18 cellular contexts compared by ENCODE assay signal in the genomic region with DNA sequence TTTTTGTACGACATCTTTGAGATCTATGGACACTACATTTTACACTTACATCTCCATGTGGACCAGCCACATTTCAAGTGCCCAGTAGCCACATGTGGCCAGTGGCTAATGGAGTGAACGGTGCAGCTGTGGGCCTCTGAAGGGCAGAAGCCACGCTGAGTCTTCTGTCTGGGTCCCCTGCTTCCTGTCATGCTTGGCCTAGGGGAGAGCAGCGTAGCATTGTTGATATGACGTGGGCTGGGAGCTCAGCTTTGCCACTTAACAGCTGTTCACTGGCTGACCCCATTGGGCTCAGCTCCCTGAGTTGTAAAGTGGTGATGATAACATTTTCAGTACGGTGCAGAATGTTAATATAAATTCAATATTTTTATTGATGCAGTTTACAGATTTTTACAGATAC. TPM values are rescaled to one million over a fixed set of nuclear protein-coding genes. Genes with fewer than 3 reads are reported as not detected.
DNase-seq lines count a peak whose midpoint lies in the region; ATAC-seq and TF ChIP-seq lines count a peak whose summit lies in the region.
"Had no signal": no experiment of that assay in that cellular context is flagged by ENCODE, and none has a peak within 500 bp of the region (broad histone marks: within the 10 kb centered on the region; RNA-seq: fewer than 3 reads in every experiment).

No MANE protein-coding gene starts in this region.

- H2AK9ac ChIP-seq in IMR-90 (replicated peaks; ENCODE audit: low read depth, low read length, poor library complexity), result no peak overlapping the region

- CTCF ChIA-PET in IMR-90 (lab: Yijun Ruan, JAX), result no interaction called here

- H3K4me3 ChIP-seq in IMR-90 (ENCODE audit: insufficient read depth, low read depth, low read length) (no peak overlapping the region), stomach (no peak overlapping the region), prostate gland (no peak overlapping the region)

- intact Hi-C loops in IMR-90 (cut with micrococcal nuclease), result no loop called here
- intact Hi-C loops in cardiac septum (cut with DNase I), result loop anchor here (5.0 kb wide), 1 partner anchor 116 kb away; no protein-coding TSS in a partner anchor
- intact Hi-C loops in stomach (cut with DNase I; ENCODE audit: low total_unique reads), result no loop called here
- intact Hi-C loops in prostate gland (cut with DNase I), result no loop called here

- DNase-seq in IMR-90 (peak; percentile 25), cardiac septum (ENCODE audit: low spot score) (peak; percentile 53), mesenteric fat pad (ENCODE audit: low spot score) (peak; percentile 41), stomach (peak; percentile 21), immature natural killer cell (no peak), prostate gland (ENCODE audit: low spot score) (no peak), NCI-H2107 (lab: John Stamatoyannopoulos, UW) (no peak), SKM-1 (lab: John Stamatoyannopoulos, UW; ENCODE audit: unreplicated experiment) (no peak)
- DNase-seq: AML-193, COR-L47, EL, HFFc6, KBM-7, NCI-H1048, NCI-H1436 treated with DMSO at 0.1 percent for 48 hours, NCI-H2029 treated with DMSO at 0.1 percent for 48 hours, NCI-H748 treated with DMSO at 0.1 percent for 48 hours had no signal

- no peak overlapping the region for H3K23ac ChIP-seq in IMR-90 (ENCODE audit: low read depth, low read length)

- no peak for TF ChIP-seq RAD21 in IMR-90 (IDR thresholded peaks at IDR 0.05; ENCODE audit: low read length)

- no peak overlapping the region for H2BK5ac ChIP-seq in IMR-90 (ENCODE audit: low read depth, low read length, poor library complexity, severe bottlenecking)

- H3K27me3 ChIP-seq in IMR-90 (ENCODE audit: control insufficient read depth, insufficient read depth, low read length) (peaks cover 2% of the 10 kb centered on the region; the same call in 1 of the 2 replicates), stomach (peaks cover 0 to 23% (median 19%) of the 10 kb centered on the region in 3 donors), prostate gland (replicated peaks; ENCODE audit: insufficient read depth) (peaks cover 4% of the 10 kb centered on the region)

- in situ Hi-C loops in IMR-90 (cut with MboI; ENCODE audit: low sequenced_read_pairs), result no loop called here

- H3K4ac ChIP-seq in IMR-90 (ENCODE audit: low read depth, low read length), result no peak overlapping the region

- peaks cover 8 to 12% (median 12%) of the 10 kb centered on the region in 3 donors for H3K27me3 Mint-ChIP-seq in immature natural killer cell (ENCODE audit: low read depth in 3 of 3)

- dilution Hi-C loops in IMR-90 (cut with HindIII; ENCODE audit: low sequenced_read_pairs, unreplicated experiment), result no loop called here

- TF ChIP-seq EP300 in stomach (IDR thresholded peaks at IDR 0.05), result no peak

- no peak overlapping the region for H4K8ac ChIP-seq in IMR-90 (ENCODE audit: low read depth in 2 of 2, low read length in 2 of 2)

- H3K36me3 ChIP-seq in IMR-90 (ENCODE audit: control insufficient read depth, insufficient read depth, low read length) (peaks cover 11% of the 10 kb centered on the region; the same call in 1 of the 2 replicates), stomach (peaks cover 0 to 18% (median 12%) of the 10 kb centered on the region in 4 donors), prostate gland (no peaks in the 10 kb centered on the region)

- TF ChIP-seq POLR2A in IMR-90 (IDR thresholded peaks at IDR 0.05; ENCODE audit: low read depth, low read length), result no peak
- TF ChIP-seq POLR2A in stomach (IDR thresholded peaks at IDR 0.05), result no peak
- no peak for TF ChIP-seq POLR2A in prostate gland (IDR thresholded peaks at IDR 0.05)

- no peak overlapping the region for H3K9ac ChIP-seq in IMR-90 (ENCODE audit: low read depth, low read length)

- H2AK5ac ChIP-seq in IMR-90 (ENCODE audit: low read depth, low read length), result no peak overlapping the region

- H3K4me1 Mint-ChIP-seq in immature natural killer cell, result peaks cover 0 to 6% of the 10 kb centered on the region in 2 donors

- H3K27ac Mint-ChIP-seq in immature natural killer cell, result no peak overlapping the region
- H3K27ac Mint-ChIP-seq: HFFc6 had no signal

- H3K27ac ChIP-seq in IMR-90 (ENCODE audit: insufficient read depth, low read length) (no peak overlapping the region), stomach (peak overlapping the region in 1 of 5 donors; percentile 55), prostate gland (no peak overlapping the region)

- H2BK15ac ChIP-seq in IMR-90 (ENCODE audit: low read depth, low read length), result no peak overlapping the region

- H3K4me3 Mint-ChIP-seq in immature natural killer cell, result no peak overlapping the region
- H3K4me3 Mint-ChIP-seq: HFFc6 had no signal

- H4K5ac ChIP-seq in IMR-90 (ENCODE audit: low read depth, low read length), result no peak overlapping the region

- TF ChIP-seq CTCF in IMR-90 (conservative IDR thresholded peaks at IDR 0.05; ENCODE audit: low read depth, low read length) (no peak), stomach (IDR thresholded peaks at IDR 0.05) (no peak), prostate gland (IDR thresholded peaks at IDR 0.05) (no peak)

- H3K18ac ChIP-seq in IMR-90 (ENCODE audit: low read depth, low read length), result no peak overlapping the region

- H3K36me3 Mint-ChIP-seq in immature natural killer cell, result no peaks in the 10 kb centered on the region

- H3K4me2 ChIP-seq in IMR-90 (ENCODE audit: low read depth, low read length), result no peak overlapping the region

- H2BK120ac ChIP-seq in IMR-90 (ENCODE audit: low read depth, low read length), result no peak overlapping the region

- H3K14ac ChIP-seq in IMR-90 (replicated peaks; ENCODE audit: low read depth, low read length), result no peak overlapping the region

- no peak overlapping the region for H2BK20ac ChIP-seq in IMR-90 (ENCODE audit: low read depth, low read length)

- H3K9me1 ChIP-seq in IMR-90 (ENCODE audit: insufficient read depth, low read length), result peaks cover 4% of the 10 kb centered on the region; the same call in 1 of the 2 replicates

- BruUV-seq in IMR-90 (replicated peaks; lab: Mats Ljungman, UMichigan), result no TSS peak

- no peak overlapping the region for H4K91ac ChIP-seq in IMR-90 (ENCODE audit: insufficient read depth, low read depth, low read length)

- peaks cover 5% of the 10 kb centered on the region for H3K4me1 ChIP-seq in IMR-90 (ENCODE audit: control insufficient read depth, insufficient read depth, low read length)
- peaks cover 14 to 48% (median 30%) of the 10 kb centered on the region in 4 donors for H3K4me1 ChIP-seq in stomach
- no peaks in the 10 kb centered on the region for H3K4me1 ChIP-seq in prostate gland (replicated peaks)

- no peaks in the 10 kb centered on the region for H3K9me3 Mint-ChIP-seq in immature natural killer cell
- H3K9me3 Mint-ChIP-seq: HFFc6 had no signal

- no peaks in the 10 kb centered on the region for H3K9me3 ChIP-seq in IMR-90 (ENCODE audit: control insufficient read depth, insufficient read depth, low read length)
- H3K9me3 ChIP-seq in stomach, result no peaks in the 10 kb centered on the region
- no peaks in the 10 kb centered on the region for H3K9me3 ChIP-seq in prostate gland

- no peak overlapping the region for H2AFZ ChIP-seq in IMR-90 (replicated peaks; ENCODE audit: low read length, poor library complexity)

- ATAC-seq in IMR-90 (ENCODE audit: low read depth), result no peak

- H3K79me1 ChIP-seq in IMR-90 (ENCODE audit: low read depth in 1 of 2, low read length in 2 of 2), result peaks cover 0 to 2% of the 10 kb centered on the region in 2 experiments; a peak in 1 of 4 replicates

- no CpG with 5 or more reads among the region's 6 CpGs for WGBS in IMR-90 (ENCODE audit: extremely low coverage in 2 of 2, insufficient read length in 1 of 2), 2 experiments
- 62 to 80% (median 73%) methylated on average over 6 of the region's 6 CpGs for WGBS in stomach, 5 donors
- WGBS in prostate gland, result 62% methylated on average over 6 of the region's 6 CpGs

- no peaks in the 10 kb centered on the region for H4K20me1 ChIP-seq in IMR-90 (ENCODE audit: insufficient read depth, low read length)

- POLR2A ChIA-PET in IMR-90 (lab: Charles Lee; ENCODE audit: unreplicated experiment), result no interaction called here

- H3K56ac ChIP-seq in IMR-90 (ENCODE audit: extremely low read depth, insufficient read depth, low read length), result no peak overlapping the region

TF ChIP-seq in IMR-90, 13 proteins besides CTCF, POLR2A, EP300 and RAD21:
- TF ChIP-seq FOS (IDR thresholded peaks at IDR 0.05; ENCODE audit: low read depth, low read length) (no peak), MAFK (IDR thresholded peaks at IDR 0.05; ENCODE audit: low read depth, low read length) (no peak)

RNA-seq across cellular contexts. Expression of a gene that starts 4.4 kb away (rescaled TPM):
- total RNA-seq in IMR-90 (2012; rRNA removed), result 0.54 and 0.56 TPM in 2 replicates
- polyA plus RNA-seq in IMR-90 (2012; rRNA removed), result 5.4 and 6.2 TPM in 2 replicates
- 4.1 and 10.2 TPM in 2 replicates for polyA plus RNA-seq in IMR-90 (2012; cell fraction: cytosol; rRNA removed)
- polyA plus RNA-seq in IMR-90 (2012; cell fraction: nucleus; rRNA removed; ENCODE audit: low replicate concordance), result 28.0 and 31.3 TPM in 2 replicates
- total RNA-seq in cardiac septum, result 19.4 TPM
- total RNA-seq in mesenteric fat pad, result 86.3 TPM
- 100 to 1,000 TPM in 3 of 5 donors, 10 to 100 TPM in 2; 19.8 to 356 (median 128) TPM for total RNA-seq in stomach
- polyA plus RNA-seq in stomach, result 10 to 100 TPM in 1 of 3 donors, 1 to 10 TPM in 2; 8.3 to 18.4 (median 9.6) TPM
- polyA plus RNA-seq in immature natural killer cell, result 1 to 10 TPM; 1.7 to 4.3 (median 2.9) TPM
- total RNA-seq in prostate gland, result 10 to 100 TPM; 11.6 to 92.7 TPM
- total RNA-seq: NCI-H460 had no signal

Comparison
In these comparisons a context has a peak if more than half of its experiments do, and no peak if none do; other contexts are left out.
1. DNase-seq: peak in IMR-90 (single experiment), cardiac septum (single experiment), mesenteric fat pad (single experiment) and stomach (single experiment); none in immature natural killer cell (0 of 3), prostate gland (single experiment), NCI-H2107 (single experiment) and SKM-1 (single experiment).